ENCODE assay signal across 21 cellular contexts in genomic region chr2:239589270-239589825, GRCh38.
"Had no signal": no experiment of that assay in that cellular context is flagged by ENCODE, and none has a peak within 500 bp of the region (broad histone marks: within the 10 kb centered on the region; RNA-seq: fewer than 3 reads in every experiment).

No MANE protein-coding gene starts in this region.

- H3K27me3 ChIP-seq: vagina had no signal

- H3K27ac ChIP-seq: esophagus muscularis mucosa, skin epidermis, suprapubic skin, transverse colon, vagina had no signal

- H3K9me3 ChIP-seq: esophagus muscularis mucosa, suprapubic skin, transverse colon, vagina had no signal

- H3K27me3 Mint-ChIP-seq: activated CD4-positive, alpha-beta T cell treated with anti-CD3 and anti-CD28 coated beads, Interleukin-2, amount 10 ng/mL, durations not matched to agents 24 days and 14 days; activated naive CD8-positive, alpha-beta T cell; stimulated activated naive CD8-positive, alpha-beta T cell treated with anti-CD3 and anti-CD28 coated beads, Interleukin-15, amount 100 ng/mL, for 72 hours had no signal

- H3K4me3 ChIP-seq: esophagus muscularis mucosa, lung, skin epidermis, suprapubic skin, transverse colon, vagina had no signal

- H3K36me3 ChIP-seq: esophagus muscularis mucosa, suprapubic skin, transverse colon, vagina had no signal

- H3K27ac Mint-ChIP-seq: activated B cell treated with CpG ODN at 0.5 μM for 24 hours; activated CD4-positive, alpha-beta T cell treated with anti-CD3 and anti-CD28 coated beads, Interleukin-2, amount 10 ng/mL, durations not matched to agents 24 days and 14 days; activated CD8-positive, alpha-beta T cell treated with anti-CD3 and anti-CD28 coated beads for 36 hours; activated naive CD8-positive, alpha-beta T cell; mesothelial cell of epicardium; nephron progenitor cell; progenitor cell of endocrine pancreas; stimulated activated naive CD8-positive, alpha-beta T cell treated with anti-CD3 and anti-CD28 coated beads, Interleukin-15, amount 100 ng/mL, for 72 hours had no signal

- H3K4me1 ChIP-seq: esophagus muscularis mucosa, suprapubic skin, transverse colon, vagina had no signal

- H3K36me3 Mint-ChIP-seq: activated naive CD8-positive, alpha-beta T cell; mesothelial cell of epicardium had no signal

- H3K4me1 Mint-ChIP-seq: activated B cell treated with CpG ODN at 0.5 μM for 24 hours; activated CD4-positive, alpha-beta T cell treated with anti-CD3 and anti-CD28 coated beads, Interleukin-2, amount 10 ng/mL, durations not matched to agents 24 days and 14 days; stimulated activated naive CD8-positive, alpha-beta T cell treated with anti-CD3 and anti-CD28 coated beads, Interleukin-15, amount 100 ng/mL, for 72 hours had no signal

- H3K9me3 Mint-ChIP-seq: activated B cell treated with CpG ODN at 0.5 μM for 24 hours; activated CD8-positive, alpha-beta T cell treated with anti-CD3 and anti-CD28 coated beads for 36 hours had no signal

- ATAC-seq: activated CD8-positive, alpha-beta T cell treated with anti-CD3 and anti-CD28 coated beads for 36 hours; stimulated activated naive CD8-positive, alpha-beta T cell treated with anti-CD3 and anti-CD28 coated beads, Interleukin-15, amount 100 ng/mL, for 72 hours had no signal

- DNase-seq: activated B cell treated with CpG ODN at 0.5 μM for 24 hours; activated CD4-positive, alpha-beta T cell treated with anti-CD3 and anti-CD28 coated beads, Interleukin-2, amount 10 ng/mL, durations not matched to agents 24 days and 14 days; activated CD8-positive, alpha-beta T cell treated with anti-CD3 and anti-CD28 coated beads for 36 hours; activated gamma-delta T cell; activated T-cell treated with anti-CD3 and anti-CD28 coated beads, Interleukin-2, amount 50 U/mL, for 48 hours; dermis blood vessel endothelial cell; effector memory CD4-positive, alpha-beta T cell; nephron progenitor cell; occipital lobe; stimulated activated CD4-positive, alpha-beta T cell treated with anti-CD3 and anti-CD28 coated beads, Interleukin-4, amount 100 ng/mL, for 1 hour; stimulated activated naive CD8-positive, alpha-beta T cell treated with anti-CD3 and anti-CD28 coated beads, Interleukin-15, amount 100 ng/mL, for 72 hours; SW 1271; transverse colon had no signal

- H3K4me3 Mint-ChIP-seq: activated B cell treated with CpG ODN at 0.5 μM for 24 hours; activated CD4-positive, alpha-beta T cell treated with anti-CD3 and anti-CD28 coated beads, Interleukin-2, amount 10 ng/mL, durations not matched to agents 24 days and 14 days; activated CD8-positive, alpha-beta T cell treated with anti-CD3 and anti-CD28 coated beads for 36 hours; activated naive CD8-positive, alpha-beta T cell; mesothelial cell of epicardium; nephron progenitor cell; stimulated activated naive CD8-positive, alpha-beta T cell treated with anti-CD3 and anti-CD28 coated beads, Interleukin-15, amount 100 ng/mL, for 72 hours had no signal
